14 cellular contexts compared by ENCODE assay signal in genomic region chr10:99982728-99983127, GRCh38. TPM values are rescaled to one million over a fixed set of nuclear protein-coding genes. Genes with fewer than 3 reads are reported as not detected.
A peak's percentile ranks its signal among the peaks of the same experiment; 100 is the strongest.
DNase-seq lines count a peak whose midpoint lies in the region; ATAC-seq and TF ChIP-seq lines count a peak whose summit lies in the region.
"Had no signal": no experiment of that assay in that cellular context is flagged by ENCODE, and none has a peak within 500 bp of the region (broad histone marks: within the 10 kb centered on the region; RNA-seq: fewer than 3 reads in every experiment).

No MANE protein-coding gene starts in this region.

- H2BK20ac ChIP-seq in IMR-90 (ENCODE audit: low read depth, low read length), result no peak overlapping the region; the same call in 1 of the 2 replicates

- no peaks in the 10 kb centered on the region for H4K20me1 ChIP-seq in IMR-90 (ENCODE audit: insufficient read depth, low read length)
- H4K20me1 ChIP-seq in MM.1S (ENCODE audit: insufficient read depth, low read length), result no peaks in the 10 kb centered on the region

- no peak for TF ChIP-seq RAD21 in IMR-90 (IDR thresholded peaks at IDR 0.05; ENCODE audit: low read length)

- H3K4me2 ChIP-seq in IMR-90 (ENCODE audit: low read depth, low read length), result no peak overlapping the region
- no peak overlapping the region for H3K4me2 ChIP-seq in MM.1S (ENCODE audit: low read depth, low read length)

- H4K91ac ChIP-seq in IMR-90 (ENCODE audit: insufficient read depth, low read depth, low read length), result peak overlapping the region; percentile 44; the same call in 1 of the 2 replicates

- peaks cover 21 to 78% of the 10 kb centered on the region in 2 experiments for H3K79me1 ChIP-seq in IMR-90 (ENCODE audit: low read depth in 1 of 2, low read length in 2 of 2)

- 0 out of 2 replicates have a peak overlapping the region, but pooled peaks have one; percentile 18 for H3K18ac ChIP-seq in IMR-90 (ENCODE audit: low read depth, low read length)

- peak overlapping the region; percentile 72 for H3K4ac ChIP-seq in IMR-90 (ENCODE audit: low read depth, low read length)

- ATAC-seq in IMR-90 (ENCODE audit: low read depth), result no peak
- ATAC-seq: effector memory CD8-positive, alpha-beta T cell had no signal

- peak overlapping the region in 1 of 2 experiments; percentile 89; a peak in 3 of 4 replicates for H4K8ac ChIP-seq in IMR-90 (ENCODE audit: low read depth in 2 of 2, low read length in 2 of 2)

- in situ Hi-C loops in IMR-90 (cut with MboI; ENCODE audit: low sequenced_read_pairs), result no loop called here

- peaks cover 22% of the 10 kb centered on the region for H3K4me1 ChIP-seq in IMR-90 (ENCODE audit: control insufficient read depth, insufficient read depth, low read length)
- peaks cover 8 to 11% of the 10 kb centered on the region in 2 donors for H3K4me1 ChIP-seq in mucosa of rectum (ENCODE audit: control insufficient read depth in 2 of 2, insufficient read depth in 2 of 2, low read length in 2 of 2)
- H3K4me1 ChIP-seq in subcutaneous abdominal adipose tissue (ENCODE audit: control insufficient read depth in 5 of 5, insufficient read depth in 5 of 5, low read length in 5 of 5), result peaks cover 10 to 56% (median 47%) of the 10 kb centered on the region in 5 donors
- no peaks in the 10 kb centered on the region for H3K4me1 ChIP-seq in MM.1S (ENCODE audit: low read length)

- H3K79me2 ChIP-seq in MM.1S (ENCODE audit: low read length), result no peaks in the 10 kb centered on the region

- H3K9ac ChIP-seq in IMR-90 (ENCODE audit: low read depth, low read length) (no peak overlapping the region), mucosa of rectum (ENCODE audit: low read depth in 1 of 2, low read length in 2 of 2) (no peak overlapping the region), subcutaneous abdominal adipose tissue (ENCODE audit: low read length in 5 of 5) (no peak overlapping the region), MM.1S (ENCODE audit: low read length) (no peak overlapping the region)

- H3K27me3 Mint-ChIP-seq in chondrocyte (ENCODE audit: low read depth), result no peaks in the 10 kb centered on the region
- H3K27me3 Mint-ChIP-seq: CD4-positive, alpha-beta T cell; effector memory CD8-positive, alpha-beta T cell had no signal

- H3K9me3 ChIP-seq in IMR-90 (ENCODE audit: control insufficient read depth, insufficient read depth, low read length), result no peaks in the 10 kb centered on the region
- no peaks in the 10 kb centered on the region for H3K9me3 ChIP-seq in mucosa of rectum (ENCODE audit: control insufficient read depth in 2 of 2, low read length in 2 of 2)
- H3K9me3 ChIP-seq in subcutaneous abdominal adipose tissue (ENCODE audit: control insufficient read depth in 5 of 5, low read length in 5 of 5), result no peaks in the 10 kb centered on the region
- no peaks in the 10 kb centered on the region for H3K9me3 ChIP-seq in MM.1S (replicated peaks; ENCODE audit: insufficient read depth, low read length)
- H3K9me3 ChIP-seq: pancreas had no signal

- H3K27ac ChIP-seq in IMR-90 (ENCODE audit: insufficient read depth, low read length) (peak overlapping the region; percentile 27; the same call in 1 of the 2 replicates), mucosa of rectum (ENCODE audit: low read depth in 2 of 2, low read length in 2 of 2) (peak overlapping the region; percentile 41 to 62), subcutaneous abdominal adipose tissue (ENCODE audit: low read depth, low read length) (peak overlapping the region; percentile 69), MM.1S (ENCODE audit: low read length) (no peak overlapping the region)
- H3K27ac ChIP-seq: HL-60 had no signal

- peak overlapping the region; percentile 81; the same call in 1 of the 2 replicates for H2BK120ac ChIP-seq in IMR-90 (ENCODE audit: low read depth, low read length)

- H3K36me3 ChIP-seq in IMR-90 (ENCODE audit: control insufficient read depth, insufficient read depth, low read length) (no peaks in the 10 kb centered on the region), mucosa of rectum (ENCODE audit: control insufficient read depth in 2 of 2, insufficient read depth in 2 of 2, low read length in 2 of 2) (no peaks in the 10 kb centered on the region), subcutaneous abdominal adipose tissue (ENCODE audit: control insufficient read depth in 5 of 5, insufficient read depth in 5 of 5, low read length in 5 of 5) (no peaks in the 10 kb centered on the region), MM.1S (replicated peaks; ENCODE audit: insufficient read depth, low read length) (no peaks in the 10 kb centered on the region)
- H3K36me3 ChIP-seq: pancreas had no signal

- peak overlapping the region; percentile 96 for H3K27ac Mint-ChIP-seq in chondrocyte (ENCODE audit: unreplicated experiment)
- H3K27ac Mint-ChIP-seq: CD4-positive, alpha-beta T cell; effector memory CD8-positive, alpha-beta T cell had no signal

- peak overlapping the region; percentile 50; the same call in 1 of the 2 replicates for H3K23ac ChIP-seq in IMR-90 (ENCODE audit: low read depth, low read length)

- H3K36me3 Mint-ChIP-seq in chondrocyte (ENCODE audit: low read depth), result peaks cover 2% of the 10 kb centered on the region

- no peaks in the 10 kb centered on the region for H3F3A ChIP-seq in MM.1S (ENCODE audit: insufficient read depth, low read length)

- CTCF ChIA-PET in IMR-90 (lab: Yijun Ruan, JAX), result interaction anchor here (0.6 kb wide), 2 partner anchors 133 to 159 kb away, joined by 4 to 5 read pairs; no protein-coding TSS in a partner anchor

- H3K4me1 Mint-ChIP-seq in chondrocyte (ENCODE audit: low read depth), result peaks cover 51% of the 10 kb centered on the region

- peak overlapping the region; percentile 96 for H2BK5ac ChIP-seq in IMR-90 (ENCODE audit: low read depth, low read length, poor library complexity, severe bottlenecking)

- H3K27me3 ChIP-seq in IMR-90 (ENCODE audit: control insufficient read depth, insufficient read depth, low read length) (no peaks in the 10 kb centered on the region), mucosa of rectum (ENCODE audit: control insufficient read depth in 2 of 2, insufficient read depth in 2 of 2, low read length in 2 of 2) (no peaks in the 10 kb centered on the region), subcutaneous abdominal adipose tissue (ENCODE audit: control insufficient read depth in 5 of 5, insufficient read depth in 4 of 5, low read length in 5 of 5) (no peaks in the 10 kb centered on the region), MM.1S (replicated peaks; ENCODE audit: insufficient read depth, low read length) (no peaks in the 10 kb centered on the region)
- H3K27me3 ChIP-seq: pancreas had no signal

- H4K5ac ChIP-seq in IMR-90 (ENCODE audit: low read depth, low read length), result 0 out of 2 replicates have a peak overlapping the region, but pooled peaks have one; percentile 20

- no peak overlapping the region for H2AK9ac ChIP-seq in IMR-90 (replicated peaks; ENCODE audit: low read depth, low read length, poor library complexity)

- H3K9me1 ChIP-seq in IMR-90 (ENCODE audit: insufficient read depth, low read length), result peaks cover 16% of the 10 kb centered on the region

- H3K56ac ChIP-seq in IMR-90 (ENCODE audit: extremely low read depth, insufficient read depth, low read length), result no peak overlapping the region

- H3K4me3 ChIP-seq in IMR-90 (ENCODE audit: insufficient read depth, low read depth, low read length), result no peak overlapping the region
- no peak overlapping the region for H3K4me3 ChIP-seq in mucosa of rectum (ENCODE audit: low read length in 2 of 2)
- peak overlapping the region in 1 of 5 donors; percentile 27 for H3K4me3 ChIP-seq in subcutaneous abdominal adipose tissue (ENCODE audit: low read depth in 1 of 5, low read length in 5 of 5)
- H3K4me3 ChIP-seq in MM.1S (ENCODE audit: low read length), result no peak overlapping the region
- H3K4me3 ChIP-seq: pancreas had no signal

- no peak overlapping the region for H2BK15ac ChIP-seq in IMR-90 (ENCODE audit: low read depth, low read length)

- no CpG with 5 or more reads among the region's 5 CpGs for WGBS in IMR-90 (ENCODE audit: extremely low coverage in 2 of 2, insufficient read length in 1 of 2), 2 experiments

- no peak for DNase-seq in IMR-90
- no peak for DNase-seq in chondrocyte (ENCODE audit: low spot score)
- no peak for DNase-seq in posterior vena cava (ENCODE audit: low spot score)
- no peak for DNase-seq in hypothalamus (lab: John Stamatoyannopoulos, UW)
- no peak for DNase-seq in MM.1S
- DNase-seq: CD4-positive, alpha-beta T cell; effector memory CD8-positive, alpha-beta T cell; NCI-H2029 treated with DMSO at 0.1 percent for 48 hours; NCI-H774; pancreas; SIG-M5 had no signal

- no TSS peak for BruUV-seq in IMR-90 (replicated peaks; lab: Mats Ljungman, UMichigan)

- dilution Hi-C loops in IMR-90 (cut with HindIII; ENCODE audit: low sequenced_read_pairs, unreplicated experiment), result no loop called here

- no peak overlapping the region for H2AFZ ChIP-seq in IMR-90 (replicated peaks; ENCODE audit: low read length, poor library complexity)
- H2AFZ ChIP-seq in MM.1S (ENCODE audit: low read length), result no peak overlapping the region

- H2AK5ac ChIP-seq in IMR-90 (ENCODE audit: low read depth, low read length), result peak overlapping the region; percentile 49

- no peaks in the 10 kb centered on the region for H3K9me3 Mint-ChIP-seq in chondrocyte (ENCODE audit: low read depth)
- H3K9me3 Mint-ChIP-seq: CD4-positive, alpha-beta T cell; effector memory CD8-positive, alpha-beta T cell had no signal

- POLR2A ChIA-PET in IMR-90 (lab: Charles Lee; ENCODE audit: unreplicated experiment), result no interaction called here

- H3K14ac ChIP-seq in IMR-90 (replicated peaks; ENCODE audit: low read depth, low read length), result peak overlapping the region; percentile 79; the same call in 1 of the 2 replicates

- no peak overlapping the region for H3K4me3 Mint-ChIP-seq in chondrocyte (ENCODE audit: unreplicated experiment)
- H3K4me3 Mint-ChIP-seq: CD4-positive, alpha-beta T cell; effector memory CD8-positive, alpha-beta T cell had no signal

- intact Hi-C loops in IMR-90 (cut with micrococcal nuclease), result no loop called here
- intact Hi-C loops in posterior vena cava (cut with DNase I), result no loop called here

- no peaks in the 10 kb centered on the region for H3K9me2 ChIP-seq in MM.1S (replicated peaks; ENCODE audit: insufficient read depth, low read length)

- TF ChIP-seq CTCF in IMR-90 (conservative IDR thresholded peaks at IDR 0.05; ENCODE audit: low read depth, low read length) (no peak), chondrocyte (IDR thresholded peaks at IDR 0.05) (no peak), MM.1S (IDR thresholded peaks at IDR 0.05; ENCODE audit: low read length) (no peak)

- TF ChIP-seq POLR2A in IMR-90 (IDR thresholded peaks at IDR 0.05; ENCODE audit: low read depth, low read length), result no peak

TF ChIP-seq in IMR-90, 13 proteins besides CTCF, POLR2A, EP300 and RAD21 (continues in another document):
- TF ChIP-seq MAZ (IDR thresholded peaks at IDR 0.05; ENCODE audit: borderline replicate concordance, low read depth, low read length) (no peak), RCOR1 (IDR thresholded peaks at IDR 0.05; ENCODE audit: insufficient replicate concordance, low read length) (no peak), CHD1 (IDR thresholded peaks at IDR 0.05; ENCODE audit: low read depth, low read length) (no peak)

RNA-seq across cellular contexts. Expression of gene DNMBP, which starts 27.0 kb away (rescaled TPM):
- total RNA-seq in IMR-90 (2012; rRNA removed), result 10.9 and 13.6 TPM in 2 replicates
- polyA plus RNA-seq in IMR-90 (2012; rRNA removed), result 13.6 and 14.3 TPM in 2 replicates
- 6.4 and 7.7 TPM in 2 replicates for polyA plus RNA-seq in IMR-90 (2012; cell fraction: cytosol; rRNA removed)
- 22.1 and 44.3 TPM in 2 replicates for polyA plus RNA-seq in IMR-90 (2012; cell fraction: nucleus; rRNA removed; ENCODE audit: low replicate concordance)
- total RNA-seq in chondrocyte, result 10.9 to 13.4 TPM (median 11.7 TPM) in 3 replicates
- total RNA-seq in posterior vena cava, result 10 to 100 TPM; 13.1 to 15.5 TPM
